In the genomic region with DNA sequence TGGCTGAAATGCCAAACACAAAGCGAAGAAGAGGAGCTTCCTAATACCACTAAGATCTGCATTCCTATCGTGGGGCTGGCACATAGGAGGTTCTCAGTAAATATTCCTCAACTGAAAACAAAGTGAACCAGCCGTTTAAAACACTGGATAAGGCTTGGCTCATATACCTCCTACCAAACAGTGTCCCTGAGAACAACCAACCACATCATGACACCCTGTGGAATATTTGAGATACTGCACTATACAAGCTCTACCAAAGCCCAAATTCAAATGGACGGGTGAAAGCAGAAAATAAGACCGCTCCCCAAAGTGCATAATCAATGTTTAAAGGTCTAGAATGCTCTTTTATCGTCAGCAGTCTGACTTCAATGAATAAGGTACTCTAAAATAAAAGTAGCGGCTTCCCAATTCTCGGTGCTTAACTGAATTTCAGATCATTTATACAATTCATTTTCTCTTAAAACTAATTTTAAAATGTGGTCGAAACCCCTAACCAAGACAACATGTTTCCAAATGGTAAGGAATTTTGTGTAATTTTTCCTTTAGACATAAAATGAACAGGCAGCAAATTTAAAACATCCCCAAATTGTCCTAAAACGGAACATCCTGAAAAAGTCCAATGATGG, we compare ENCODE assay signal across 8 cellular contexts.
DNase-seq lines count a peak whose midpoint lies in the region; ATAC-seq and TF ChIP-seq lines count a peak whose summit lies in the region.

No MANE protein-coding gene starts in this region.

- H3K36me3 ChIP-seq in OCI-LY1 (ENCODE audit: insufficient read depth, low read length) (no peaks in the 10 kb centered on the region), esophagus squamous epithelium (no peaks in the 10 kb centered on the region), ovary (no peaks in the 10 kb centered on the region)

- H3K9ac ChIP-seq in OCI-LY1 (ENCODE audit: low read length), result no peak overlapping the region

- no peaks in the 10 kb centered on the region for H3F3A ChIP-seq in OCI-LY1 (ENCODE audit: insufficient read depth, low read length)

- 33 to 49% methylated on average over 10 of the region's 10 CpGs for whole genome bisulfite sequencing in esophagus squamous epithelium, 2 donors
- 31 to 38% (median 33%) methylated on average over 10 of the region's 10 CpGs for WGBS in ovary, 3 donors

- intact Hi-C loops in esophagus squamous epithelium (cut with DNase I) (no loop called here), ovary (cut with DNase I) (loop anchor here in 3 of 4 donors (5.0 to 10.0 kb wide), 3 partner anchors 555 to 1188 kb away; partner anchors contain the start of gene WNT5A (in 3 of the 3)), posterior vena cava (cut with DNase I) (no loop called here)

- no peak overlapping the region for H2AFZ ChIP-seq in OCI-LY1 (ENCODE audit: low read length)

- H3K27me3 ChIP-seq in OCI-LY1 (ENCODE audit: insufficient read depth, low read length) (no peaks in the 10 kb centered on the region), esophagus squamous epithelium (peaks cover 0 to 18% (median 0%) of the 10 kb centered on the region in 4 donors), ovary (no peaks in the 10 kb centered on the region)

- no peak overlapping the region for H3K27ac ChIP-seq in OCI-LY1 (ENCODE audit: low read depth, low read length, poor library complexity, severe bottlenecking)
- no peak overlapping the region for H3K27ac ChIP-seq in esophagus squamous epithelium
- no peak overlapping the region for H3K27ac ChIP-seq in ovary

- H3K9me2 ChIP-seq in OCI-LY1 (ENCODE audit: low read depth, low read length), result no peaks in the 10 kb centered on the region

- H3K4me3 ChIP-seq in OCI-LY1 (ENCODE audit: low read depth, low read length, poor library complexity, severe bottlenecking), result no peak overlapping the region
- no peak overlapping the region for H3K4me3 ChIP-seq in esophagus squamous epithelium
- no peak overlapping the region for H3K4me3 ChIP-seq in ovary

- TF ChIP-seq POLR2A in esophagus squamous epithelium (IDR thresholded peaks at IDR 0.05), result no peak
- no peak for TF ChIP-seq POLR2A in ovary (IDR thresholded peaks at IDR 0.05)

- no peak overlapping the region for H3K4me2 ChIP-seq in OCI-LY1 (ENCODE audit: low read length)

- no peak for ATAC-seq in stimulated activated naive CD8-positive, alpha-beta T cell treated with anti-CD3 and anti-CD28 coated beads, Interleukin-15, Interleukin-2, amounts not matched to agents 100 U/mL and 50 U/mL, for 24 hours

- TF ChIP-seq CTCF in OCI-LY1 (IDR thresholded peaks at IDR 0.05; ENCODE audit: low read length) (peak; percentile 42; the same call in 1 of the 2 replicates), esophagus squamous epithelium (IDR thresholded peaks at IDR 0.05) (peak in 5 of 6 experiments; percentile 44 to 73 (median 47)), ovary (IDR thresholded peaks at IDR 0.05) (peak; percentile 53 to 66 (median 59))

- no peak for TF ChIP-seq EP300 in ovary (IDR thresholded peaks at IDR 0.05)

- peak; percentile 5 for DNase-seq in DMS79 treated with DMSO at 0.1 percent for 48 hours (lab: John Stamatoyannopoulos, UW)
- DNase-seq in DMS79 (lab: John Stamatoyannopoulos, UW), result no peak
- DNase-seq in esophagus squamous epithelium (lab: John Stamatoyannopoulos, UW), result no peak
- DNase-seq in ovary, result no peak
- no peak for DNase-seq in stimulated activated naive CD8-positive, alpha-beta T cell treated with anti-CD3 and anti-CD28 coated beads, Interleukin-15, Interleukin-2, amounts not matched to agents 100 U/mL and 50 U/mL, for 24 hours
- DNase-seq in posterior vena cava (ENCODE audit: low spot score), result no peak
- no peak for DNase-seq in activated CD4-positive, alpha-beta T cell treated with anti-CD3 and anti-CD28 coated beads for 4 hours

- H4K20me1 ChIP-seq in OCI-LY1 (ENCODE audit: insufficient read depth, low read length), result no peaks in the 10 kb centered on the region

- no peaks in the 10 kb centered on the region for H3K79me2 ChIP-seq in OCI-LY1 (ENCODE audit: insufficient read depth, low read length)

- no peaks in the 10 kb centered on the region for H3K4me1 ChIP-seq in OCI-LY1 (ENCODE audit: insufficient read depth, low read length, severe bottlenecking)
- peaks cover 0 to 21% (median 0%) of the 10 kb centered on the region in 3 donors for H3K4me1 ChIP-seq in esophagus squamous epithelium
- H3K4me1 ChIP-seq in ovary (ENCODE audit: insufficient read depth), result no peaks in the 10 kb centered on the region

- H3K9me3 ChIP-seq in OCI-LY1 (ENCODE audit: low read length) (peaks cover 4% of the 10 kb centered on the region; the same call in 1 of the 2 replicates), esophagus squamous epithelium (peaks cover 0 to 11% (median 4%) of the 10 kb centered on the region in 3 donors), ovary (no peaks in the 10 kb centered on the region)

Comparison
In these comparisons a context has a peak if more than half of its experiments do, and no peak if none do; other contexts are left out.
1. intact Hi-C loops: an anchor here in ovary (5.0 to 10.0 kb wide); none called in esophagus squamous epithelium and posterior vena cava.